1 cellular context compared by ENCODE assay signal in the genomic region with DNA sequence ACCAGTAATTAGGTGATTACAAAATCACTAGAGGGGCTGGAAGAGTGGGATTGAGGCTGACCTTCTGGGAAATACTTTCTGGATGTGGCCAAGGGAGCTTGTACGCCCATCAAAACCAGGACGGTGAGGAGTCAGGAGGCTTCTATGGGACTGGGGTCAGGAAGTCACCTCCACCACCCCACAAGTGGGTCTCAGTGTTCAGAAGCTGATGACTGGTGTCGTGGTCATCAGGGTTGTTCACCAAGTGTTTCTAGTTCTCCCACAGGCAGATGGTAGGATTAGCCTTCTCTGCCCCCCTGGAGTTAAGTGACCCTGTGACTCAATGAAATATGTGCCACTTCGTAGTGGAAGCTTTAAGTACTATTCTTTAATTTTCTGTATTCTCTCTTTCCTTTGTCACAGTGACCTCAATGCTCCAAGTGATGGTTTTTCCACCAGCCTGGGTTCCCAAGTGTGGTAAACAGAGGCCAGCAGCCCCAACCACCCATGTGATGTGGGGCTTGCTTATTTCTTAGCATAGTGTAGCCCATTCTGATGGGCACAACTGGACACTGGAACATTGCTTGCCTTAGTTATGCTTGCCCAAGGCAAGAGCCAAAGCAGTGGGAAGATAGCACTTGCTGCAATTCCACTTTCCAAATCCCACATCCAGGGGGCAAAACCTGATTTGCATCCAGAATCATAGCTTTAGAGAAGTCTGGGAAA.
TF ChIP-seq lines count a peak whose summit lies in the region.

No MANE protein-coding gene starts in this region.

TF ChIP-seq in SK-N-SH, 30 proteins besides CTCF, POLR2A, EP300 and RAD21:
- TF ChIP-seq SIN3A (IDR thresholded peaks at IDR 0.05; ENCODE audit: borderline replicate concordance, low read depth, low read length) (no peak), MXI1 (IDR thresholded peaks at IDR 0.05; ENCODE audit: low read depth, low read length) (no peak), FOSL2 (IDR thresholded peaks at IDR 0.05; ENCODE audit: borderline replicate concordance, low read depth) (no peak)
